ENCODE assay signal across 2 cellular contexts in the genomic region with DNA sequence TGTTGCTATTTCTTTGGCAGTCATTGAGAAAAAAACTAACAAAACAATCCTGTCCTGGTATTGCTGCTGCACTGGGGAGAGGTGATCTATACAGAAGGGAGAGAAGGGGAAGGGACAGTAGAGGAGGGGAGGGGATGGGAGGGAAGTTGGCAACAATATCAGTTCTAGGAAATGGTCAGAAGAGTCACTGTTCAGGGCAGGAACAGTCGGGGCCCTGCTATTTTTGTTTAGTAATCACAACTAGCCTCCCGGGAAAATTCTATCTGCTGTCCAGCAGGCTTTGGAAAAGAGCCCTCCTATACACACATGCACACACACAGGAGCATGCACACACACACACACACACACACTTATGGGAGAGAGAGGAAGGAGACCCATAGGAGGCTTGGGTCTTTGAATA.
TF ChIP-seq lines count a peak whose summit lies in the region.

No MANE protein-coding gene starts in this region.

TF ChIP-seq in SK-N-SH, 30 proteins besides CTCF, POLR2A, EP300 and RAD21 (continued from another document):
- TF ChIP-seq, protein P1, sequence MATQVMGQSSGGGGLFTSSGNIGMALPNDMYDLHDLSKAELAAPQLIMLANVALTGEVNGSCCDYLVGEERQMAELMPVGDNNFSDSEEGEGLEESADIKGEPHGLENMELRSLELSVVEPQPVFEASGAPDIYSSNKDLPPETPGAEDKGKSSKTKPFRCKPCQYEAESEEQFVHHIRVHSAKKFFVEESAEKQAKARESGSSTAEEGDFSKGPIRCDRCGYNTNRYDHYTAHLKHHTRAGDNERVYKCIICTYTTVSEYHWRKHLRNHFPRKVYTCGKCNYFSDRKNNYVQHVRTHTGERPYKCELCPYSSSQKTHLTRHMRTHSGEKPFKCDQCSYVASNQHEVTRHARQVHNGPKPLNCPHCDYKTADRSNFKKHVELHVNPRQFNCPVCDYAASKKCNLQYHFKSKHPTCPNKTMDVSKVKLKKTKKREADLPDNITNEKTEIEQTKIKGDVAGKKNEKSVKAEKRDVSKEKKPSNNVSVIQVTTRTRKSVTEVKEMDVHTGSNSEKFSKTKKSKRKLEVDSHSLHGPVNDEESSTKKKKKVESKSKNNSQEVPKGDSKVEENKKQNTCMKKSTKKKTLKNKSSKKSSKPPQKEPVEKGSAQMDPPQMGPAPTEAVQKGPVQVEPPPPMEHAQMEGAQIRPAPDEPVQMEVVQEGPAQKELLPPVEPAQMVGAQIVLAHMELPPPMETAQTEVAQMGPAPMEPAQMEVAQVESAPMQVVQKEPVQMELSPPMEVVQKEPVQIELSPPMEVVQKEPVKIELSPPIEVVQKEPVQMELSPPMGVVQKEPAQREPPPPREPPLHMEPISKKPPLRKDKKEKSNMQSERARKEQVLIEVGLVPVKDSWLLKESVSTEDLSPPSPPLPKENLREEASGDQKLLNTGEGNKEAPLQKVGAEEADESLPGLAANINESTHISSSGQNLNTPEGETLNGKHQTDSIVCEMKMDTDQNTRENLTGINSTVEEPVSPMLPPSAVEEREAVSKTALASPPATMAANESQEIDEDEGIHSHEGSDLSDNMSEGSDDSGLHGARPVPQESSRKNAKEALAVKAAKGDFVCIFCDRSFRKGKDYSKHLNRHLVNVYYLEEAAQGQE (IDR thresholded peaks at IDR 0.05; ENCODE audit: low read depth, low read length) = peak; percentile 46; the same call in 1 of the 2 replicates

TF ChIP-seq in SK-N-SH treated with all-trans-retinoic acid at 6 μM for 48 hours, 23 proteins besides CTCF, POLR2A, EP300 and RAD21 (continued from another document):
- TF ChIP-seq, protein P2, sequence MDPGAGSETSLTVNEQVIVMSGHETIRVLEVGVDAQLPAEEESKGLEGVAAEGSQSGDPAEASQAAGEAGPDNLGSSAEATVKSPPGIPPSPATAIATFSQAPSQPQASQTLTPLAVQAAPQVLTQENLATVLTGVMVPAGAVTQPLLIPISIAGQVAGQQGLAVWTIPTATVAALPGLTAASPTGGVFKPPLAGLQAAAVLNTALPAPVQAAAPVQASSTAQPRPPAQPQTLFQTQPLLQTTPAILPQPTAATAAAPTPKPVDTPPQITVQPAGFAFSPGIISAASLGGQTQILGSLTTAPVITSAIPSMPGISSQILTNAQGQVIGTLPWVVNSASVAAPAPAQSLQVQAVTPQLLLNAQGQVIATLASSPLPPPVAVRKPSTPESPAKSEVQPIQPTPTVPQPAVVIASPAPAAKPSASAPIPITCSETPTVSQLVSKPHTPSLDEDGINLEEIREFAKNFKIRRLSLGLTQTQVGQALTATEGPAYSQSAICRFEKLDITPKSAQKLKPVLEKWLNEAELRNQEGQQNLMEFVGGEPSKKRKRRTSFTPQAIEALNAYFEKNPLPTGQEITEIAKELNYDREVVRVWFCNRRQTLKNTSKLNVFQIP (CRISPR knock-in tag; IDR thresholded peaks at IDR 0.05; ENCODE audit: borderline replicate concordance, low read depth) = no peak
TF ChIP-seq in SK-N-SH treated with all-trans-retinoic acid at 6 μM for 48 hours: peak in this region for 0.
